ENCODE assay signal across 1 cellular context in genomic region chr19:39212377-39212742, GRCh38.
A peak's percentile ranks its signal among the peaks of the same experiment; 100 is the strongest.
TF ChIP-seq lines count a peak whose summit lies in the region.

No MANE protein-coding gene starts in this region.

TF ChIP-seq in K562, 482 proteins besides CTCF, POLR2A, EP300 and RAD21 (continues in another document):
- TF ChIP-seq HEY1 (CRISPR knock-in tag; IDR thresholded peaks at IDR 0.05; ENCODE audit: borderline replicate concordance) (no peak), FUS (optimal IDR thresholded peaks at IDR 0.05; ENCODE audit: low read depth, low read length) (no peak), NEUROD1 (IDR thresholded peaks at IDR 0.05; ENCODE audit: borderline replicate concordance, low read depth, low read length, partially characterized antibody) (no peak), ZNF263 (CRISPR knock-in tag; IDR thresholded peaks at IDR 0.05; ENCODE audit: borderline replicate concordance) (no peak), KDM1A (IDR thresholded peaks at IDR 0.05) (peak; percentile 47 to 75; a peak in 2 of 4 replicates), GATAD2A (IDR thresholded peaks at IDR 0.05) (no peak), ZNF445 (CRISPR knock-in tag; IDR thresholded peaks at IDR 0.05; ENCODE audit: low read depth) (no peak), POLR2H (tag; IDR thresholded peaks at IDR 0.05; ENCODE audit: low read depth) (no peak), FIP1L1 (IDR thresholded peaks at IDR 0.05; ENCODE audit: low read depth, low read length, poor library complexity, severe bottlenecking) (no peak), COPS2 (conservative IDR thresholded peaks at IDR 0.05) (no peak), BACH1 (tag; IDR thresholded peaks at IDR 0.05) (no peak), ARID4B (CRISPR knock-in tag; IDR thresholded peaks at IDR 0.05) (no peak), RBM14 (IDR thresholded peaks at IDR 0.05; ENCODE audit: borderline replicate concordance, insufficient read depth, low read depth, low read length) (no peak), ZNF77 (CRISPR knock-in tag; IDR thresholded peaks at IDR 0.05) (no peak), CHCHD3 (CRISPR knock-in tag; IDR thresholded peaks at IDR 0.05) (no peak), ZBTB49 (CRISPR knock-in tag; IDR thresholded peaks at IDR 0.05; ENCODE audit: borderline replicate concordance) (no peak), RNF2 (IDR thresholded peaks at IDR 0.05) (no peak), EGR1 (conservative IDR thresholded peaks at IDR 0.05) (no peak), EZH2 (IDR thresholded peaks at IDR 0.05; ENCODE audit: borderline replicate concordance, low read depth, low read length) (no peak), NFRKB (IDR thresholded peaks at IDR 0.05; ENCODE audit: low read depth) (no peak), RBM34 (IDR thresholded peaks at IDR 0.05; ENCODE audit: borderline replicate concordance, insufficient read depth, low read length) (no peak), SPI1 (IDR thresholded peaks at IDR 0.05; ENCODE audit: borderline replicate concordance, low read depth, low read length) (no peak), EWSR1 (IDR thresholded peaks at IDR 0.05; ENCODE audit: borderline replicate concordance, low read depth, partially characterized antibody) (no peak), HDAC3 (IDR thresholded peaks at IDR 0.05; ENCODE audit: borderline replicate concordance, partially characterized antibody) (no peak), TCF3 (CRISPR knock-in tag; IDR thresholded peaks at IDR 0.05) (no peak), SMARCA5 (IDR thresholded peaks at IDR 0.05) (peak; percentile 74; the same call in 1 of the 2 replicates), U2AF1 (optimal IDR thresholded peaks at IDR 0.05; ENCODE audit: low read depth, low read length) (no peak), THRAP3 (IDR thresholded peaks at IDR 0.05; ENCODE audit: borderline replicate concordance) (no peak), TARDBP (IDR thresholded peaks at IDR 0.05) (no peak), CREB3L1 (IDR thresholded peaks at IDR 0.05; ENCODE audit: borderline replicate concordance, low read depth) (no peak), BCLAF1 (IDR thresholded peaks at IDR 0.05; ENCODE audit: borderline replicate concordance in 1 of 2, control insufficient read depth in 1 of 2, low read depth in 2 of 2, low read length in 1 of 2) (no peak), HOXB6 (CRISPR knock-in tag; IDR thresholded peaks at IDR 0.05; ENCODE audit: borderline replicate concordance) (no peak), IRF9 (tag; IDR thresholded peaks at IDR 0.05) (no peak), ARID1B (IDR thresholded peaks at IDR 0.05) (no peak), E2F4 (CRISPR knock-in tag; IDR thresholded peaks at IDR 0.05; ENCODE audit: low read depth) (no peak), TFE3 (CRISPR knock-in tag; IDR thresholded peaks at IDR 0.05) (no peak), GTF3C2 (IDR thresholded peaks at IDR 0.05; ENCODE audit: borderline replicate concordance, extremely low read depth, insufficient read length) (peak; percentile 84), CBX5 (IDR thresholded peaks at IDR 0.05; ENCODE audit: borderline replicate concordance, low read depth) (no peak), ZNF282 (CRISPR knock-in tag; IDR thresholded peaks at IDR 0.05) (no peak), DEAF1 (CRISPR knock-in tag; IDR thresholded peaks at IDR 0.05) (peak; percentile 84), CBFA2T3 (IDR thresholded peaks at IDR 0.05) (no peak), ZNF589 (CRISPR knock-in tag; IDR thresholded peaks at IDR 0.05; ENCODE audit: low read depth) (no peak), TRIM24 (IDR thresholded peaks at IDR 0.05) (no peak), ZNF507 (tag; conservative IDR thresholded peaks at IDR 0.05) (no peak)
